ENCODE assay signal across 1 cellular context in the genomic region with DNA sequence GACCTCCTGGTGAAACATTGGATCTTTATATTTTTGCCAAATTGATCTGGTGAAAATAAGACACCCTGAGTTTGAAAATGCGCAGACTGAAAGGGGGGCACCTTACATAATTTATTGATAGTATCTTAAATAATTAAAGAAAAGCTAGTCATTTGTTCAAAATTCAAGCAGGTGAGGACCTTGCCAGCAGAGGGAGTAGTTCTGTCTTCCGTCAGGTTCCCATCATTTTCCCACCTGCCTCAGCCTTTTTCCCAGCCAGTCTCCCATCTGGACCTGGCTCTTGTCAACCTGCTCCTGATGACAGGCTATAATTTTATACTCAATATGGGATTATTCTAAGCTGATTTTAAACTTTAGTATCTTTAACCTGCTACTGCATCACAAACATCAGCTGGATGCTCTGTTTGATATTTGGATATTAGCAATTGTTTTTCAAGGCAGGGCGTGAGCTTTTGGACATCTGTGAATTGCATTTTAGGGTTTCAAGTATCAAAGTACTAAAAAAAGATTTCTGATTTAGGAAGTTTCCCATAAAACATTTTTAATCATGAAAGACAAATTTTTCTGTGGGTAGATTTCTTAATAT.
A peak's percentile ranks its signal among the peaks of the same experiment; 100 is the strongest.
TF ChIP-seq lines count a peak whose summit lies in the region.

No MANE protein-coding gene starts in this region.

TF ChIP-seq in H1, 55 proteins besides CTCF, POLR2A, EP300 and RAD21:
- TF ChIP-seq, protein P1, sequence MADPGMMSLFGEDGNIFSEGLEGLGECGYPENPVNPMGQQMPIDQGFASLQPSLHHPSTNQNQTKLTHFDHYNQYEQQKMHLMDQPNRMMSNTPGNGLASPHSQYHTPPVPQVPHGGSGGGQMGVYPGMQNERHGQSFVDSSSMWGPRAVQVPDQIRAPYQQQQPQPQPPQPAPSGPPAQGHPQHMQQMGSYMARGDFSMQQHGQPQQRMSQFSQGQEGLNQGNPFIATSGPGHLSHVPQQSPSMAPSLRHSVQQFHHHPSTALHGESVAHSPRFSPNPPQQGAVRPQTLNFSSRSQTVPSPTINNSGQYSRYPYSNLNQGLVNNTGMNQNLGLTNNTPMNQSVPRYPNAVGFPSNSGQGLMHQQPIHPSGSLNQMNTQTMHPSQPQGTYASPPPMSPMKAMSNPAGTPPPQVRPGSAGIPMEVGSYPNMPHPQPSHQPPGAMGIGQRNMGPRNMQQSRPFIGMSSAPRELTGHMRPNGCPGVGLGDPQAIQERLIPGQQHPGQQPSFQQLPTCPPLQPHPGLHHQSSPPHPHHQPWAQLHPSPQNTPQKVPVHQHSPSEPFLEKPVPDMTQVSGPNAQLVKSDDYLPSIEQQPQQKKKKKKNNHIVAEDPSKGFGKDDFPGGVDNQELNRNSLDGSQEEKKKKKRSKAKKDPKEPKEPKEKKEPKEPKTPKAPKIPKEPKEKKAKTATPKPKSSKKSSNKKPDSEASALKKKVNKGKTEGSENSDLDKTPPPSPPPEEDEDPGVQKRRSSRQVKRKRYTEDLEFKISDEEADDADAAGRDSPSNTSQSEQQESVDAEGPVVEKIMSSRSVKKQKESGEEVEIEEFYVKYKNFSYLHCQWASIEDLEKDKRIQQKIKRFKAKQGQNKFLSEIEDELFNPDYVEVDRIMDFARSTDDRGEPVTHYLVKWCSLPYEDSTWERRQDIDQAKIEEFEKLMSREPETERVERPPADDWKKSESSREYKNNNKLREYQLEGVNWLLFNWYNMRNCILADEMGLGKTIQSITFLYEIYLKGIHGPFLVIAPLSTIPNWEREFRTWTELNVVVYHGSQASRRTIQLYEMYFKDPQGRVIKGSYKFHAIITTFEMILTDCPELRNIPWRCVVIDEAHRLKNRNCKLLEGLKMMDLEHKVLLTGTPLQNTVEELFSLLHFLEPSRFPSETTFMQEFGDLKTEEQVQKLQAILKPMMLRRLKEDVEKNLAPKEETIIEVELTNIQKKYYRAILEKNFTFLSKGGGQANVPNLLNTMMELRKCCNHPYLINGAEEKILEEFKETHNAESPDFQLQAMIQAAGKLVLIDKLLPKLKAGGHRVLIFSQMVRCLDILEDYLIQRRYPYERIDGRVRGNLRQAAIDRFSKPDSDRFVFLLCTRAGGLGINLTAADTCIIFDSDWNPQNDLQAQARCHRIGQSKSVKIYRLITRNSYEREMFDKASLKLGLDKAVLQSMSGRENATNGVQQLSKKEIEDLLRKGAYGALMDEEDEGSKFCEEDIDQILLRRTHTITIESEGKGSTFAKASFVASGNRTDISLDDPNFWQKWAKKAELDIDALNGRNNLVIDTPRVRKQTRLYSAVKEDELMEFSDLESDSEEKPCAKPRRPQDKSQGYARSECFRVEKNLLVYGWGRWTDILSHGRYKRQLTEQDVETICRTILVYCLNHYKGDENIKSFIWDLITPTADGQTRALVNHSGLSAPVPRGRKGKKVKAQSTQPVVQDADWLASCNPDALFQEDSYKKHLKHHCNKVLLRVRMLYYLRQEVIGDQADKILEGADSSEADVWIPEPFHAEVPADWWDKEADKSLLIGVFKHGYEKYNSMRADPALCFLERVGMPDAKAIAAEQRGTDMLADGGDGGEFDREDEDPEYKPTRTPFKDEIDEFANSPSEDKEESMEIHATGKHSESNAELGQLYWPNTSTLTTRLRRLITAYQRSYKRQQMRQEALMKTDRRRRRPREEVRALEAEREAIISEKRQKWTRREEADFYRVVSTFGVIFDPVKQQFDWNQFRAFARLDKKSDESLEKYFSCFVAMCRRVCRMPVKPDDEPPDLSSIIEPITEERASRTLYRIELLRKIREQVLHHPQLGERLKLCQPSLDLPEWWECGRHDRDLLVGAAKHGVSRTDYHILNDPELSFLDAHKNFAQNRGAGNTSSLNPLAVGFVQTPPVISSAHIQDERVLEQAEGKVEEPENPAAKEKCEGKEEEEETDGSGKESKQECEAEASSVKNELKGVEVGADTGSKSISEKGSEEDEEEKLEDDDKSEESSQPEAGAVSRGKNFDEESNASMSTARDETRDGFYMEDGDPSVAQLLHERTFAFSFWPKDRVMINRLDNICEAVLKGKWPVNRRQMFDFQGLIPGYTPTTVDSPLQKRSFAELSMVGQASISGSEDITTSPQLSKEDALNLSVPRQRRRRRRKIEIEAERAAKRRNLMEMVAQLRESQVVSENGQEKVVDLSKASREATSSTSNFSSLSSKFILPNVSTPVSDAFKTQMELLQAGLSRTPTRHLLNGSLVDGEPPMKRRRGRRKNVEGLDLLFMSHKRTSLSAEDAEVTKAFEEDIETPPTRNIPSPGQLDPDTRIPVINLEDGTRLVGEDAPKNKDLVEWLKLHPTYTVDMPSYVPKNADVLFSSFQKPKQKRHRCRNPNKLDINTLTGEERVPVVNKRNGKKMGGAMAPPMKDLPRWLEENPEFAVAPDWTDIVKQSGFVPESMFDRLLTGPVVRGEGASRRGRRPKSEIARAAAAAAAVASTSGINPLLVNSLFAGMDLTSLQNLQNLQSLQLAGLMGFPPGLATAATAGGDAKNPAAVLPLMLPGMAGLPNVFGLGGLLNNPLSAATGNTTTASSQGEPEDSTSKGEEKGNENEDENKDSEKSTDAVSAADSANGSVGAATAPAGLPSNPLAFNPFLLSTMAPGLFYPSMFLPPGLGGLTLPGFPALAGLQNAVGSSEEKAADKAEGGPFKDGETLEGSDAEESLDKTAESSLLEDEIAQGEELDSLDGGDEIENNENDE (IDR thresholded peaks at IDR 0.05; ENCODE audit: insufficient replicate concordance, low read length), result peak; percentile 57
- no peak for TF ChIP-seq ZNF274 (IDR thresholded peaks at IDR 0.05; ENCODE audit: borderline replicate concordance, extremely low read depth, low read length)
- no peak for TF ChIP-seq MAFK (IDR thresholded peaks at IDR 0.05; ENCODE audit: low read depth, low read length)
- no peak for TF ChIP-seq RFX5 (IDR thresholded peaks at IDR 0.05; ENCODE audit: borderline replicate concordance, low read depth, low read length)
- no peak for TF ChIP-seq SRF (IDR thresholded peaks at IDR 0.05; ENCODE audit: low read depth, low read length)
- TF ChIP-seq KDM5A (IDR thresholded peaks at IDR 0.05; ENCODE audit: low read length), result no peak
- TF ChIP-seq SIN3A (conservative IDR thresholded peaks at IDR 0.05 in 1 of 2, IDR thresholded peaks at IDR 0.05 in 1 of 2; ENCODE audit: low read depth in 1 of 2, low read length in 2 of 2), result no peak
- no peak for TF ChIP-seq RXRA (IDR thresholded peaks at IDR 0.05; ENCODE audit: insufficient read depth, low read depth, low read length)
- TF ChIP-seq, protein P2, sequence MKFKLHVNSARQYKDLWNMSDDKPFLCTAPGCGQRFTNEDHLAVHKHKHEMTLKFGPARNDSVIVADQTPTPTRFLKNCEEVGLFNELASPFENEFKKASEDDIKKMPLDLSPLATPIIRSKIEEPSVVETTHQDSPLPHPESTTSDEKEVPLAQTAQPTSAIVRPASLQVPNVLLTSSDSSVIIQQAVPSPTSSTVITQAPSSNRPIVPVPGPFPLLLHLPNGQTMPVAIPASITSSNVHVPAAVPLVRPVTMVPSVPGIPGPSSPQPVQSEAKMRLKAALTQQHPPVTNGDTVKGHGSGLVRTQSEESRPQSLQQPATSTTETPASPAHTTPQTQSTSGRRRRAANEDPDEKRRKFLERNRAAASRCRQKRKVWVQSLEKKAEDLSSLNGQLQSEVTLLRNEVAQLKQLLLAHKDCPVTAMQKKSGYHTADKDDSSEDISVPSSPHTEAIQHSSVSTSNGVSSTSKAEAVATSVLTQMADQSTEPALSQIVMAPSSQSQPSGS (IDR thresholded peaks at IDR 0.05; ENCODE audit: low read length), result no peak
- TF ChIP-seq NRF1 (IDR thresholded peaks at IDR 0.05; ENCODE audit: low read depth, low read length), result no peak
- TF ChIP-seq YY1 (IDR thresholded peaks at IDR 0.05; ENCODE audit: low read depth, low read length), result 0 out of 2 replicates have a peak, but pooled peaks have one; percentile 20
- TF ChIP-seq SIX5 (IDR thresholded peaks at IDR 0.05; ENCODE audit: low read depth, low read length), result no peak
- no peak for TF ChIP-seq CHD1 (IDR thresholded peaks at IDR 0.05; ENCODE audit: low read depth, low read length)
- TF ChIP-seq CBX8 (IDR thresholded peaks at IDR 0.05; ENCODE audit: borderline replicate concordance, low read depth, low read length), result no peak
- TF ChIP-seq CHD2 (IDR thresholded peaks at IDR 0.05; ENCODE audit: low read length), result no peak
- TF ChIP-seq KDM1A (IDR thresholded peaks at IDR 0.05; ENCODE audit: borderline replicate concordance, low read length), result no peak
- no peak for TF ChIP-seq SIRT6 (IDR thresholded peaks at IDR 0.05; ENCODE audit: low read length)
